24 cellular contexts compared by ENCODE assay signal in genomic region chr7:106756071-106756470, GRCh38.
"Had no signal": no experiment of that assay in that cellular context is flagged by ENCODE, and none has a peak within 500 bp of the region (broad histone marks: within the 10 kb centered on the region; RNA-seq: fewer than 3 reads in every experiment).

No MANE protein-coding gene starts in this region.

- H3K4me3 ChIP-seq: neural progenitor cell, ovary, psoas muscle, right lobe of liver, sigmoid colon, stomach, testis, tibial artery, transverse colon, upper lobe of right lung, uterus had no signal

- DNase-seq: natural killer cell; occipital lobe; ovary; posterior cingulate gyrus; psoas muscle; right cardiac atrium; right lobe of liver; sigmoid colon; small intestine; stimulated activated CD4-positive, alpha-beta T cell treated with anti-CD3 and anti-CD28 coated beads, Interleukin-15, amount 100 ng/mL, for 24 hours; stimulated activated CD4-positive, alpha-beta T cell treated with anti-CD3 and anti-CD28 coated beads, Interleukin-2, amount 100 ng/mL, for 24 hours; stimulated activated CD4-positive, alpha-beta T cell treated with anti-CD3 and anti-CD28 coated beads, Interleukin-2, amount 100 ng/mL, for 48 hours; stimulated activated CD4-positive, alpha-beta T cell treated with anti-CD3 and anti-CD28 coated beads, Interleukin-4, amount 100 ng/mL, for 24 hours; stimulated activated naive B cell treated with anti-CD40 and anti-IgM and Interleukin-4, amounts not matched to agents 10 μg/mL and 1 μg/mL and 100 μg/mL, for 72 hours; stimulated activated naive CD4-positive, alpha-beta T cell treated with Interleukin-2 at 50 U/mL for 16 hours; stomach; testis; tibial artery; transverse colon; upper lobe of right lung; uterus had no signal

- ATAC-seq: natural killer cell; psoas muscle; right cardiac atrium; right lobe of liver; stimulated activated effector memory CD8-positive, alpha-beta T cell treated with anti-CD3 and anti-CD28 coated beads, Interleukin-12 subunit alpha, Interleukin-12 subunit beta, amount 100 ng/mL, for 72 hours; stimulated activated naive B cell treated with anti-CD40 and anti-IgM and Interleukin-4, amounts not matched to agents 10 μg/mL and 1 μg/mL and 100 μg/mL, for 72 hours; upper lobe of right lung had no signal

- H3K27me3 ChIP-seq: neural progenitor cell, ovary, right lobe of liver, sigmoid colon, stomach, testis, tibial artery, transverse colon, upper lobe of right lung, uterus had no signal

- H3K4me2 ChIP-seq: neural progenitor cell had no signal

- H3K27ac ChIP-seq: neural progenitor cell, ovary, parathyroid adenoma, psoas muscle, right lobe of liver, sigmoid colon, stomach, testis, tibial artery, transverse colon, upper lobe of right lung, uterus had no signal

- H3K9ac ChIP-seq: neural progenitor cell, parathyroid adenoma had no signal

- H3K9me3 ChIP-seq: ovary, psoas muscle, right lobe of liver, sigmoid colon, testis, transverse colon, upper lobe of right lung, uterus had no signal

- H3K36me3 ChIP-seq: neural progenitor cell, ovary, right lobe of liver, sigmoid colon, stomach, tibial artery, transverse colon, upper lobe of right lung, uterus had no signal

- FAIRE-seq: small intestine had no signal

- H3K4me1 ChIP-seq: neural progenitor cell, psoas muscle, right lobe of liver, sigmoid colon, testis, tibial artery, upper lobe of right lung, uterus had no signal

- H2AFZ ChIP-seq: neural progenitor cell, parathyroid adenoma had no signal

- H3K79me2 ChIP-seq: parathyroid adenoma had no signal
